9 cellular contexts compared by ENCODE assay signal in the genomic region with DNA sequence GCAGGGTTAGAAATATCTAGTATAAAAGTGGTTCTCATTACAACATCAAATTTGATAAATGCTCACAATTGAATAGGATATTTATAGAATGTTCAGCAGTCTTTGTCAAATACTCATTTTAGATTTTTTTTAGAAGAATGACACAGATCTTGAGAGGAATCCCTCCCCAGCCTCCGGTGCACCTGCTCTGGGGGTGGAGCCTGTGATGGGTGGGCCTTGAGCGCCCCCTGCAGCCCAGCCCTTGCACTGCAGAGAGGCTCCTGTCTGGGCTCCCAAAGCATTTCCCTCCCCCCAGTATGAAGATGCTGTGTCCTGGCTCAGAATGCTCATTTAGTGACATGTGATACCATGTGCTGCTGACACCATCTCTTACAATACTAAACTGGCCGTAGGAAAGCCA.
A peak's percentile ranks its signal among the peaks of the same experiment; 100 is the strongest.
DNase-seq lines count a peak whose midpoint lies in the region; TF ChIP-seq lines count a peak whose summit lies in the region.
"Had no signal": no experiment of that assay in that cellular context is flagged by ENCODE, and none has a peak within 500 bp of the region (broad histone marks: within the 10 kb centered on the region; RNA-seq: fewer than 3 reads in every experiment).

No MANE protein-coding gene starts in this region.

- no peaks in the 10 kb centered on the region for H3K36me3 ChIP-seq in adrenal gland (replicated peaks in 1 of 2)
- no peaks in the 10 kb centered on the region for H3K36me3 ChIP-seq in tibial artery

- 24 to 34% (median 28%) methylated on average over 2 to 3 of the region's 3 CpGs for WGBS in adrenal gland, 4 donors

- H3K27me3 ChIP-seq in adrenal gland (no peaks in the 10 kb centered on the region), tibial artery (peaks cover 0 to 2% of the 10 kb centered on the region in 2 donors)

- DNase-seq in GM19240 (ENCODE audit: insufficient read length, low spot score): peak; percentile 47
- DNase-seq in activated CD4-positive, alpha-beta T cell treated with anti-CD3 and anti-CD28 coated beads for 1 hour: peak; percentile 34
- DNase-seq in adrenal gland: peak in 2 of 7 donors; percentile 6 to 38
- peak; percentile 32 to 55 for DNase-seq in stimulated activated CD8-positive, alpha-beta memory T cell treated with anti-CD3 and anti-CD28 coated beads, Interleukin-2, amount 100 ng/mL, for 48 hours (ENCODE audit: low read depth in 2 of 2)
- DNase-seq in tibial artery: no peak
- DNase-seq in NCI-H2196 treated with DMSO at 0.1 percent for 48 hours (lab: John Stamatoyannopoulos, UW; ENCODE audit: unreplicated experiment): no peak
- no peak for DNase-seq in NOMO-1 treated with DMSO at 0.1 percent for 48 hours (lab: John Stamatoyannopoulos, UW; ENCODE audit: unreplicated experiment)
- no peak for DNase-seq in NCI-H128 (lab: John Stamatoyannopoulos, UW; ENCODE audit: unreplicated experiment)
- DNase-seq: NCI-H1436 had no signal

- H3K4me1 ChIP-seq in adrenal gland (replicated peaks in 1 of 2) (no peaks in the 10 kb centered on the region), tibial artery (no peaks in the 10 kb centered on the region)

- no peak for TF ChIP-seq POLR2A in adrenal gland (IDR thresholded peaks at IDR 0.05)

- intact Hi-C loops in adrenal gland (cut with DNase I) (no loop called here), tibial artery (cut with DNase I; ENCODE audit: low total_unique reads) (no loop called here)

- H3K9me3 ChIP-seq in adrenal gland (replicated peaks in 1 of 3): peaks cover 0 to 4% (median 0%) of the 10 kb centered on the region in 3 donors
- no peaks in the 10 kb centered on the region for H3K9me3 ChIP-seq in tibial artery

- H3K4me3 ChIP-seq in adrenal gland (no peak overlapping the region), tibial artery (no peak overlapping the region)

- TF ChIP-seq CTCF in adrenal gland (IDR thresholded peaks at IDR 0.05) (peak in 4 of 6 experiments; percentile 16 to 32 (median 24)), tibial artery (IDR thresholded peaks at IDR 0.05) (no peak)

- no peak overlapping the region for H3K27ac ChIP-seq in adrenal gland
- H3K27ac ChIP-seq in tibial artery: no peak overlapping the region

Comparison
In these comparisons a context has a peak if more than half of its experiments do, and no peak if none do; other contexts are left out.
1. DNase-seq: peak in GM19240 (single experiment), activated CD4-positive, alpha-beta T cell treated with anti-CD3 and anti-CD28 coated beads for 1 hour (single experiment) and stimulated activated CD8-positive, alpha-beta memory T cell treated with anti-CD3 and anti-CD28 coated beads, Interleukin-2, amount 100 ng/mL, for 48 hours (2 of 2); none in tibial artery (0 of 2), NCI-H2196 treated with DMSO at 0.1 percent for 48 hours (single experiment), NOMO-1 treated with DMSO at 0.1 percent for 48 hours (single experiment) and NCI-H128 (single experiment).
2. CTCF ChIP-seq: peak in adrenal gland (4 of 6); none in tibial artery (0 of 2).